In genomic region chr1:157151506-157151905, GRCh38 we compare ENCODE assay signal across 34 cellular contexts. TPM values are rescaled to one million over a fixed set of nuclear protein-coding genes. Genes with fewer than 3 reads are reported as not detected.
"Had no signal": no experiment of that assay in that cellular context is flagged by ENCODE, and none has a peak within 500 bp of the region (broad histone marks: within the 10 kb centered on the region; RNA-seq: fewer than 3 reads in every experiment).

No MANE protein-coding gene starts in this region.

- H3K4me1 ChIP-seq: prostate gland had no signal

- ATAC-seq: esophagus mucosa; gastrocnemius medialis; left lobe of liver; mucosa of descending colon; natural killer cell treated with Interleukin-12 subunit alpha and Interleukin-12 subunit beta and Interleukin-15 and Interleukin-18, amount 100 ng/mL, for 72 hours; right cardiac atrium; stimulated activated memory B cell treated with anti-CD40 and anti-IgM and Interleukin-4, amounts not matched to agents 10 μg/mL and 1 μg/mL and 100 μg/mL, for 72 hours; stimulated activated naive CD8-positive, alpha-beta T cell treated with anti-CD3 and anti-CD28 coated beads, Interleukin-15, Interleukin-2, amounts not matched to agents 100 U/mL and 50 U/mL, for 24 hours had no signal

- H3K4me3 Mint-ChIP-seq: endodermal cell; memory B cell; naive B cell; natural killer cell treated with Interleukin-12 subunit alpha and Interleukin-12 subunit beta and Interleukin-15 and Interleukin-18, amount 100 ng/mL, for 72 hours; neural progenitor cell; stimulated activated memory B cell treated with anti-CD40 and anti-IgM and Interleukin-4, amounts not matched to agents 10 μg/mL and 1 μg/mL and 100 μg/mL, for 72 hours had no signal

- H3K9me3 Mint-ChIP-seq: endodermal cell; memory B cell; naive B cell; natural killer cell treated with Interleukin-12 subunit alpha and Interleukin-12 subunit beta and Interleukin-15 and Interleukin-18, amount 100 ng/mL, for 72 hours; stimulated activated memory B cell treated with anti-CD40 and anti-IgM and Interleukin-4, amounts not matched to agents 10 μg/mL and 1 μg/mL and 100 μg/mL, for 72 hours had no signal

- H3K4me3 ChIP-seq: dorsolateral prefrontal cortex, gastrocnemius medialis, lung, mucosa of descending colon, neural progenitor cell, prostate gland, sigmoid colon, thoracic aorta, tibial nerve, vagina had no signal

- H3K27me3 ChIP-seq: dorsolateral prefrontal cortex, gastrocnemius medialis, neural progenitor cell, tibial nerve, vagina had no signal

- DNase-seq: cortex of kidney; dorsolateral prefrontal cortex; effector CD8-positive, alpha-beta T cell; endodermal cell; foreskin fibroblast; gastrocnemius medialis; head of caudate nucleus; kidney; mucosa of descending colon; naive B cell; right cardiac atrium; sigmoid colon; stimulated activated CD4-positive, alpha-beta T cell treated with anti-CD3 and anti-CD28 coated beads, Interleukin-2, amount 100 ng/mL, for 24 hours; stimulated activated CD4-positive, alpha-beta T cell treated with anti-CD3 and anti-CD28 coated beads, Interleukin-4, amount 100 ng/mL, for 24 hours; stimulated activated naive CD8-positive, alpha-beta T cell treated with anti-CD3 and anti-CD28 coated beads, Interleukin-15, Interleukin-2, amounts not matched to agents 100 U/mL and 50 U/mL, for 24 hours had no signal

- H3K36me3 Mint-ChIP-seq: memory B cell; naive B cell; natural killer cell treated with Interleukin-12 subunit alpha and Interleukin-12 subunit beta and Interleukin-15 and Interleukin-18, amount 100 ng/mL, for 72 hours; neural progenitor cell; stimulated activated memory B cell treated with anti-CD40 and anti-IgM and Interleukin-4, amounts not matched to agents 10 μg/mL and 1 μg/mL and 100 μg/mL, for 72 hours had no signal

- H3K9me3 ChIP-seq: gastrocnemius medialis, mucosa of descending colon, prostate gland, sigmoid colon, thoracic aorta, tibial nerve, vagina had no signal

- H3K27ac ChIP-seq: dorsolateral prefrontal cortex, epithelial cell of prostate, gastrocnemius medialis, neural progenitor cell, parathyroid adenoma, prostate gland, sigmoid colon, thoracic aorta, tibial nerve, vagina had no signal

- H3K27ac Mint-ChIP-seq: endodermal cell, memory B cell, neural progenitor cell had no signal

- H3K36me3 ChIP-seq: gastrocnemius medialis, neural progenitor cell, prostate gland, sigmoid colon, thoracic aorta, tibial nerve, vagina had no signal

RNA-seq across cellular contexts. Expression of gene ETV3L, which starts 51.9 kb away (rescaled TPM):
- total RNA-seq: esophagus mucosa, gastrocnemius medialis, glomerular endothelial cell, kidney, left lobe of liver, liver, lung, mucosa of descending colon, osteoblast, prostate gland, renal cortical epithelial cell, right cardiac atrium, sigmoid colon, skeletal muscle tissue, thoracic aorta, tibial nerve, ureter, vagina had no signal
